ENCODE assay signal across 25 cellular contexts in genomic region chr5:150343994-150344393, GRCh38. TPM values are rescaled to one million over a fixed set of nuclear protein-coding genes. Genes with fewer than 3 reads are reported as not detected.
"Had no signal": no experiment of that assay in that cellular context is flagged by ENCODE, and none has a peak within 500 bp of the region (broad histone marks: within the 10 kb centered on the region; RNA-seq: fewer than 3 reads in every experiment).

No MANE protein-coding gene starts in this region.

- H3K27ac Mint-ChIP-seq: activated B cell treated with CpG ODN at 0.5 μM for 24 hours; activated CD4-positive, alpha-beta T cell treated with anti-CD3 and anti-CD28 coated beads, Interleukin-2, amount 10 ng/mL, durations not matched to agents 24 days and 14 days; activated naive CD4-positive, alpha-beta T cell treated with anti-CD3 and anti-CD28 coated beads, Interleukin-2, amount 50 U/mL, for 72 hours; activated naive CD8-positive, alpha-beta T cell treated with anti-CD3 and anti-CD28 coated beads, Interleukin-2, amount 50 U/mL, for 24 hours; T-helper 17 cell had no signal

- H3K4me1 ChIP-seq: ascending aorta had no signal

- H3K27me3 Mint-ChIP-seq: activated B cell treated with CpG ODN at 0.5 μM for 24 hours had no signal

- H3K4me1 Mint-ChIP-seq: activated B cell treated with CpG ODN at 0.5 μM for 24 hours had no signal

- H3K9me3 Mint-ChIP-seq: activated B cell treated with CpG ODN at 0.5 μM for 24 hours; activated CD4-positive, alpha-beta T cell treated with anti-CD3 and anti-CD28 coated beads, Interleukin-2, amount 10 ng/mL, durations not matched to agents 24 days and 14 days; activated naive CD4-positive, alpha-beta T cell treated with anti-CD3 and anti-CD28 coated beads, Interleukin-2, amount 50 U/mL, for 72 hours; activated naive CD8-positive, alpha-beta T cell treated with anti-CD3 and anti-CD28 coated beads, Interleukin-2, amount 50 U/mL, for 24 hours; activated T-cell treated with anti-CD3 and anti-CD28 coated beads, Interleukin-2, amount 50 U/mL, for 4 hours had no signal

- H3K9me3 ChIP-seq: ascending aorta had no signal

- DNase-seq: activated B cell treated with CpG ODN at 0.5 μM for 24 hours; activated CD4-positive, alpha-beta T cell treated with anti-CD3 and anti-CD28 coated beads for 1 hour; activated CD4-positive, alpha-beta T cell treated with anti-CD3 and anti-CD28 coated beads, Interleukin-2, amount 10 ng/mL, durations not matched to agents 24 days and 14 days; activated CD4-positive, alpha-beta T cell treated with anti-CD3 and anti-CD28 coated beads, Interleukin-2, amount 50 U/mL, for 48 hours; activated CD8-positive, alpha-beta memory T cell treated with anti-CD3 and anti-CD28 coated beads for 24 hours; activated effector memory CD4-positive, alpha-beta T cell treated with anti-CD3 and anti-CD28 coated beads, Interleukin-2, amount 50 U/mL, for 16 hours; activated naive CD4-positive, alpha-beta T cell treated with Interleukin-2 at 50 U/mL for 16 hours; activated naive CD8-positive, alpha-beta T cell treated with anti-CD3 and anti-CD28 coated beads, Interleukin-2, amount 50 U/mL, for 24 hours; activated T-cell treated with anti-CD3 and anti-CD28 coated beads, Interleukin-2, amount 50 U/mL, for 4 hours; amniotic stem cell; caudate nucleus; NCI-H146; NCI-H187 treated with DMSO at 0.1 percent for 48 hours; NCI-H2107; NCI-H2171 treated with DMSO at 0.1 percent for 48 hours; NCI-H226; NCI-H526; PC-3; SIG-M5; T-helper 17 cell; T-helper 9 cell had no signal

- ATAC-seq: activated naive CD4-positive, alpha-beta T cell treated with anti-CD3 and anti-CD28 coated beads, Interleukin-2, amount 50 U/mL, for 72 hours; activated naive CD8-positive, alpha-beta T cell treated with anti-CD3 and anti-CD28 coated beads, Interleukin-2, amount 50 U/mL, for 24 hours; activated T-cell treated with anti-CD3 and anti-CD28 coated beads, Interleukin-2, amount 50 U/mL, for 4 hours; PC-3; T-helper 17 cell had no signal

- H3K4me3 Mint-ChIP-seq: activated B cell treated with CpG ODN at 0.5 μM for 24 hours; activated CD4-positive, alpha-beta T cell treated with anti-CD3 and anti-CD28 coated beads, Interleukin-2, amount 10 ng/mL, durations not matched to agents 24 days and 14 days; activated naive CD8-positive, alpha-beta T cell treated with anti-CD3 and anti-CD28 coated beads, Interleukin-2, amount 50 U/mL, for 24 hours; activated T-cell treated with anti-CD3 and anti-CD28 coated beads, Interleukin-2, amount 50 U/mL, for 4 hours; brain; T-helper 17 cell had no signal

- H3K27ac ChIP-seq: ascending aorta had no signal

- H3K27me3 ChIP-seq: ascending aorta had no signal

- H3K36me3 ChIP-seq: ascending aorta had no signal

- H3K36me3 Mint-ChIP-seq: activated naive CD4-positive, alpha-beta T cell treated with anti-CD3 and anti-CD28 coated beads, Interleukin-2, amount 50 U/mL, for 72 hours; brain had no signal

- H3K4me3 ChIP-seq: ascending aorta had no signal

RNA-seq across cellular contexts. Expression of gene ARSI, which starts 41.3 kb away (rescaled TPM):
- total RNA-seq: activated B cell treated with CpG ODN at 0.5 μM for 24 hours; activated CD4-positive, alpha-beta T cell treated with anti-CD3 and anti-CD28 coated beads, Interleukin-2, amount 10 ng/mL, durations not matched to agents 24 days and 14 days; activated naive CD4-positive, alpha-beta T cell treated with anti-CD3 and anti-CD28 coated beads, Interleukin-2, amount 50 U/mL, for 72 hours; activated T-cell treated with anti-CD3 and anti-CD28 coated beads, Interleukin-2, amount 50 U/mL, for 4 hours; ascending aorta; T-helper 17 cell had no signal

RNA-seq across cellular contexts. Expression of gene CAMK2A, which starts 54.4 kb away (rescaled TPM):
- total RNA-seq: activated B cell treated with CpG ODN at 0.5 μM for 24 hours; activated CD4-positive, alpha-beta T cell treated with anti-CD3 and anti-CD28 coated beads, Interleukin-2, amount 10 ng/mL, durations not matched to agents 24 days and 14 days; activated naive CD4-positive, alpha-beta T cell treated with anti-CD3 and anti-CD28 coated beads, Interleukin-2, amount 50 U/mL, for 72 hours; activated T-cell treated with anti-CD3 and anti-CD28 coated beads, Interleukin-2, amount 50 U/mL, for 4 hours; ascending aorta; NCI-H460; T-helper 17 cell had no signal
